ENCODE assay signal across 8 cellular contexts in the genomic region with DNA sequence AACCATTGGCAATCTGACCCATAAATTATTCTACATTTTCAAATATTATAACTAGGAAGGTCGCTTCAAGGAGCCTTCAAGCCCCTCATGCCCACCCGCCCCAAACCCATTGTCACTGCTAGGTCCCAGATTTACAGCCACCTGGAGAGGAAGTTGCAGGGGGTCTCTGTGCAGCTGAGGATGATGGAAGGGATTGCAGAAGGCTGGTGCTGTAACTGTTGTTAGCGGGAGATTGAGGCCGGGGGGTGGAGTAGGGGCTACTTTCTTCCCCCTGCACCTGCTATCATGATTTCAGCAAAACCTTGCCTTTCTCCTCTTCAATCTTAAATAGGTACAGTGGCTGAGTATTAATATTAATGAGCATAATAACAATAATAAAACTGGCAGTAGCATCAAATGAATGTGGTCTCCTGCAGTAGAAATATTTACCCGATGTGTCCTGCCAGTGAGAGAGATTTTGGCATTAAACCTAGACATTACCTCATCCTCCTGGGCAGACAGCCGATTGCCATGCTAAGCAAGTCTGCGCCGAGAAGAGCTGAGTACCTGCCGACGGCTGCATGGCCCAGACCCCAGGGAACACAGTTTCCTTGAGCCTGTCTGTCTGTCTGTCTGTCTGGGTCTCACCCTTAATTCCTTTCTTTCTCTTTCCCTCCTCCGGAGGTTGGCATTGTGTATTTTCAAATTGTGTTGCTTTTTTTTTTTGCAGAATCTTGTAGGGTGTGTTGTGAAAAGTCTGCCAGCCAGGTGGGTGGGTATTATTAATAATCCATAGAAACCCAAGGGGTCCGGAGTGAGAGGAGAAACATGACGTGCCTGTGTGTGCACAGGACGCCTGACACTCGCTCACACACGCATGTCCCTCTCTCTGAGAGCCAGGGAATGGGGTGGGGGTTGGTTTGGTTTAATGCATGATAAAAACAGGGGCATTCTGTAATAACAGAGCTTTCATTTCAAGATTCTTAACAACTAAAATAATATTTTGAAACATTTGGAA.
A peak's percentile ranks its signal among the peaks of the same experiment; 100 is the strongest.
DNase-seq lines count a peak whose midpoint lies in the region; ATAC-seq lines count a peak whose summit lies in the region.

No MANE protein-coding gene starts in this region.

- peak overlapping the region in 7 of 11 experiments; percentile 18 to 63 (median 52); a peak in 10 of 22 replicates for H3K4me2 ChIP-seq in BLaER1 treated with 17β-estradiol and CSF1 and Interleukin-3, amounts not matched to agents 10 nM and 100 nM

- no peak for ATAC-seq in GM21447 (IDR thresholded peaks at IDR 0.05; ENCODE audit: unreplicated experiment)
- ATAC-seq in HG02798 (IDR thresholded peaks at IDR 0.05; ENCODE audit: poor library complexity, unreplicated experiment): no peak

- peak overlapping the region in 3 of 11 experiments; percentile 48 to 75 (median 71); a peak in 6 of 22 replicates for H3K27ac ChIP-seq in BLaER1 treated with 17β-estradiol and CSF1 and Interleukin-3, amounts not matched to agents 10 nM and 100 nM

- peak overlapping the region in 1 of 11 experiments; percentile 52; a peak in 3 of 22 replicates for H3K9ac ChIP-seq in BLaER1 treated with 17β-estradiol and CSF1 and Interleukin-3, amounts not matched to agents 10 nM and 100 nM

- H4K20me1 ChIP-seq in BLaER1 treated with 17β-estradiol and CSF1 and Interleukin-3, amounts not matched to agents 10 nM and 100 nM: peaks cover 0 to 4% (median 0%) of the 10 kb centered on the region in 11 experiments; a peak in 2 of 22 replicates

- no peaks in the 10 kb centered on the region for H3K27me3 ChIP-seq in BLaER1 treated with 17β-estradiol and CSF1 and Interleukin-3, amounts not matched to agents 10 nM and 100 nM

- peaks cover 27 to 86% (median 58%) of the 10 kb centered on the region in 11 experiments for H3K36me3 ChIP-seq in BLaER1 treated with 17β-estradiol and CSF1 and Interleukin-3, amounts not matched to agents 10 nM and 100 nM

- H3K9me3 ChIP-seq in BLaER1 treated with 17β-estradiol and CSF1 and Interleukin-3, amounts not matched to agents 10 nM and 100 nM (replicated peaks in 1 of 11): peaks cover 27 to 42% (median 31%) of the 10 kb centered on the region in 11 experiments

- peak; percentile 31 for DNase-seq in NCI-H1694 treated with DMSO at 0.1 percent for 48 hours (lab: John Stamatoyannopoulos, UW)
- peak; percentile 88 for DNase-seq in cerebellum (ENCODE audit: low spot score)
- DNase-seq in medulla oblongata (ENCODE audit: extremely low spot score): peak; percentile 77
- no peak for DNase-seq in stimulated activated naive CD4-positive, alpha-beta T cell (lab: John Stamatoyannopoulos, UW)
- DNase-seq in activated gamma-delta T cell treated with Interleukin-2 at 50 U/mL for 16 hours: no peak

- H3K4me1 ChIP-seq in BLaER1 treated with 17β-estradiol and CSF1 and Interleukin-3, amounts not matched to agents 10 nM and 100 nM: peaks cover 0 to 49% (median 38%) of the 10 kb centered on the region in 10 experiments; a peak in 17 of 20 replicates

- no peak overlapping the region for H3K4me3 ChIP-seq in BLaER1 treated with 17β-estradiol and CSF1 and Interleukin-3, amounts not matched to agents 10 nM and 100 nM

Comparison
In these comparisons a context has a peak if more than half of its experiments do, and no peak if none do; other contexts are left out.
1. DNase-seq: peak in NCI-H1694 treated with DMSO at 0.1 percent for 48 hours (single experiment), cerebellum (single experiment) and medulla oblongata (single experiment); none in stimulated activated naive CD4-positive, alpha-beta T cell (0 of 6) and activated gamma-delta T cell treated with Interleukin-2 at 50 U/mL for 16 hours (single experiment).